26 cellular contexts compared by ENCODE assay signal in genomic region chr3:99851955-99852354, GRCh38. TPM values are rescaled to one million over a fixed set of nuclear protein-coding genes. Genes with fewer than 3 reads are reported as not detected.
DNase-seq lines count a peak whose midpoint lies in the region; ATAC-seq, FAIRE-seq and TF ChIP-seq lines count a peak whose summit lies in the region.
"Had no signal": no experiment of that assay in that cellular context is flagged by ENCODE, and none has a peak within 500 bp of the region (broad histone marks: within the 10 kb centered on the region; RNA-seq: fewer than 3 reads in every experiment).

No MANE protein-coding gene starts in this region.

- H3K9ac ChIP-seq in astrocyte (ENCODE audit: low read length), result no peak overlapping the region
- H3K9ac ChIP-seq: BLaER1 treated with 17β-estradiol and CSF1 and Interleukin-3, amounts not matched to agents 10 nM and 100 nM had no signal

- H3K4me1 Mint-ChIP-seq in astrocyte (ENCODE audit: low read depth, unreplicated experiment), result peaks cover 44% of the 10 kb centered on the region
- H3K4me1 Mint-ChIP-seq: CD14-positive monocyte; CD8-positive, alpha-beta memory T cell had no signal

- peaks cover 3% of the 10 kb centered on the region for H3K4me1 ChIP-seq in astrocyte (ENCODE audit: insufficient read depth, low read length)
- H3K4me1 ChIP-seq in sigmoid colon, result peaks cover 0 to 95% (median 71%) of the 10 kb centered on the region in 4 donors
- H3K4me1 ChIP-seq: A549, BE2C had no signal

- H3K27ac ChIP-seq in astrocyte (ENCODE audit: low read depth, low read length) (no peak overlapping the region), sigmoid colon (peak overlapping the region; percentile 23 to 95 (median 74)), WERI-Rb-1 (no peak overlapping the region)
- H3K27ac ChIP-seq: A549; BLaER1 treated with 17β-estradiol and CSF1 and Interleukin-3, amounts not matched to agents 10 nM and 100 nM had no signal

- ATAC-seq in GM19463 (IDR thresholded peaks at IDR 0.05; ENCODE audit: unreplicated experiment) (no peak), HG03342 (IDR thresholded peaks at IDR 0.05; ENCODE audit: unreplicated experiment) (no peak)
- ATAC-seq: A549, GM12878, GM23338 had no signal

- no peaks in the 10 kb centered on the region for H3K9me3 Mint-ChIP-seq in astrocyte (ENCODE audit: unreplicated experiment)
- H3K9me3 Mint-ChIP-seq: CD14-positive monocyte; CD4-positive, alpha-beta T cell; CD8-positive, alpha-beta memory T cell; GM23338 had no signal

- intact Hi-C loops in sigmoid colon (cut with DNase I), result no loop called here

- no peak overlapping the region for H3K4me2 ChIP-seq in astrocyte (ENCODE audit: low read length)
- H3K4me2 ChIP-seq: A549 had no signal

- no peak overlapping the region for H2AFZ ChIP-seq in astrocyte (ENCODE audit: low read depth, low read length)
- H2AFZ ChIP-seq: GM23338 had no signal

- no peaks in the 10 kb centered on the region for H3K27me3 Mint-ChIP-seq in astrocyte (ENCODE audit: low read depth, unreplicated experiment)
- H3K27me3 Mint-ChIP-seq: CD4-positive, alpha-beta T cell had no signal

- H3K4me3 ChIP-seq in astrocyte (ENCODE audit: insufficient read depth, low read depth, low read length), result no peak overlapping the region
- H3K4me3 ChIP-seq in sigmoid colon, result no peak overlapping the region
- H3K4me3 ChIP-seq in WERI-Rb-1 (ENCODE audit: low read depth, low read length), result no peak overlapping the region
- H3K4me3 ChIP-seq: A549; BLaER1 treated with 17β-estradiol and CSF1 and Interleukin-3, amounts not matched to agents 10 nM and 100 nM; GM12878; GM23338; HAP-1 had no signal

- peaks cover 63% of the 10 kb centered on the region for H4K20me1 ChIP-seq in astrocyte (ENCODE audit: insufficient read depth, low read length)

- TF ChIP-seq POLR2A in sigmoid colon (IDR thresholded peaks at IDR 0.05), result no peak

- H3K79me2 ChIP-seq in astrocyte (ENCODE audit: insufficient read depth, low read length), result peaks cover 93% of the 10 kb centered on the region

- 79 to 87% methylated on average over 1 of the region's 1 CpG for WGBS in sigmoid colon, 2 donors

- H3K36me3 Mint-ChIP-seq in astrocyte (ENCODE audit: low read depth, unreplicated experiment), result peaks cover 14% of the 10 kb centered on the region
- H3K36me3 Mint-ChIP-seq: CD14-positive monocyte had no signal

- FAIRE-seq in HTR-8/SVneo (lab: Jason Lieb, UNC), result peak; percentile 4
- no peak for FAIRE-seq in astrocyte (lab: Jason Lieb, UNC)
- FAIRE-seq: A549, D721Med, GM12878, GM19239 had no signal

- no peak for TF ChIP-seq CTCF in astrocyte (IDR thresholded peaks at IDR 0.05; ENCODE audit: insufficient read depth, low read depth, low read length)
- TF ChIP-seq CTCF in sigmoid colon (IDR thresholded peaks at IDR 0.05), result no peak
- TF ChIP-seq CTCF in WERI-Rb-1 (IDR thresholded peaks at IDR 0.05; ENCODE audit: low read depth, low read length), result no peak

- no peak overlapping the region for H3K4me3 Mint-ChIP-seq in astrocyte (ENCODE audit: unreplicated experiment)
- H3K4me3 Mint-ChIP-seq: CD14-positive monocyte; CD4-positive, alpha-beta T cell; CD8-positive, alpha-beta memory T cell; GM23338 had no signal

- no peak for TF ChIP-seq EP300 in sigmoid colon (IDR thresholded peaks at IDR 0.05)

- H3K27ac Mint-ChIP-seq in astrocyte (ENCODE audit: unreplicated experiment), result peak overlapping the region; percentile 20
- H3K27ac Mint-ChIP-seq: CD14-positive monocyte; CD4-positive, alpha-beta T cell; CD8-positive, alpha-beta memory T cell; GM23338 had no signal

- H3K9me3 ChIP-seq in astrocyte (ENCODE audit: insufficient read depth, low read depth, low read length) (no peaks in the 10 kb centered on the region), sigmoid colon (no peaks in the 10 kb centered on the region), WERI-Rb-1 (ENCODE audit: severe bottlenecking) (no peaks in the 10 kb centered on the region)
- H3K9me3 ChIP-seq: A549, BE2C, HAP-1 had no signal

- H3K36me3 ChIP-seq in astrocyte (ENCODE audit: insufficient read depth, low read length), result peaks cover 34% of the 10 kb centered on the region
- H3K36me3 ChIP-seq in sigmoid colon, result peaks cover 0 to 18% (median 5%) of the 10 kb centered on the region in 4 donors
- peaks cover 45% of the 10 kb centered on the region for H3K36me3 ChIP-seq in WERI-Rb-1
- H3K36me3 ChIP-seq: BE2C, HAP-1 had no signal

- H3K27me3 ChIP-seq in astrocyte (ENCODE audit: insufficient read depth, low read length), result no peaks in the 10 kb centered on the region
- no peaks in the 10 kb centered on the region for H3K27me3 ChIP-seq in sigmoid colon
- no peaks in the 10 kb centered on the region for H3K27me3 ChIP-seq in WERI-Rb-1 (ENCODE audit: insufficient read depth, low read depth, severe bottlenecking)
- H3K27me3 ChIP-seq: BE2C; BLaER1 treated with 17β-estradiol and CSF1 and Interleukin-3, amounts not matched to agents 10 nM and 100 nM had no signal

- no peak for DNase-seq in HTR-8/SVneo (ENCODE audit: insufficient read length, low spot score)
- peak; percentile 32 for DNase-seq in NCI-H2227 treated with DMSO at 0.1 percent for 48 hours (lab: John Stamatoyannopoulos, UW)
- no peak for DNase-seq in astrocyte (ENCODE audit: low read depth)
- DNase-seq in sigmoid colon, result no peak
- no peak for DNase-seq in cerebellar nuclear complex (lab: John Stamatoyannopoulos, UW)
- DNase-seq in WERI-Rb-1, result no peak
- DNase-seq: 8988T; ACHN; AML-193; BE2C; CD4-positive, alpha-beta T cell; CD8-positive, alpha-beta memory T cell; DMS 273 treated with DMSO at 0.1 percent for 48 hours; DMS79; EL; GDM1 had no signal

RNA-seq across cellular contexts. Expression of gene CMSS1, which starts 34.3 kb away (rescaled TPM):
- total RNA-seq in astrocyte (11.0 and 12.5 TPM in 2 replicates), sigmoid colon (10 to 100 TPM; 11.1 to 19.4 (median 16.6) TPM)
- 10 to 100 TPM in 1 of 3 donors, 1 to 10 TPM in 2; 6.0 to 19.2 (median 7.6) TPM for polyA plus RNA-seq in sigmoid colon

Comparison
In these comparisons a context has a peak if more than half of its experiments do, and no peak if none do; other contexts are left out.
1. H3K27ac ChIP-seq: peak in sigmoid colon (4 of 4); none in astrocyte (single experiment) and WERI-Rb-1 (single experiment).